ENCODE assay signal across 1 cellular context in genomic region chr5:107926121-107926520, GRCh38.
TF ChIP-seq lines count a peak whose summit lies in the region.

No MANE protein-coding gene starts in this region.

TF ChIP-seq in GM23338, 12 proteins besides CTCF, POLR2A, EP300 and RAD21 (continued from another document):
- TF ChIP-seq ETS1 (IDR thresholded peaks at IDR 0.05), result no peak
- no peak for TF ChIP-seq EZH2 (IDR thresholded peaks at IDR 0.05; ENCODE audit: low read depth, unreplicated experiment)
- TF ChIP-seq EZH2phosphoT487 (IDR thresholded peaks at IDR 0.05; ENCODE audit: unreplicated experiment), result no peak
- TF ChIP-seq NANOG (IDR thresholded peaks at IDR 0.05; ENCODE audit: borderline replicate concordance), result no peak
- TF ChIP-seq POLR2AphosphoS5 (IDR thresholded peaks at IDR 0.05; ENCODE audit: low read depth), result no peak
- TF ChIP-seq CREB1 (CRISPR knock-in tag; IDR thresholded peaks at IDR 0.05; ENCODE audit: low read depth), result no peak
